ENCODE assay signal across 2 cellular contexts in genomic region chr2:20652141-20652540, GRCh38.
TF ChIP-seq lines count a peak whose summit lies in the region.

No MANE protein-coding gene starts in this region.

TF ChIP-seq in HepG2, 621 proteins besides CTCF, POLR2A, EP300 and RAD21:
- TF ChIP-seq ZNF567 (CRISPR knock-in tag; IDR thresholded peaks at IDR 0.05; ENCODE audit: borderline replicate concordance), result 0 out of 2 replicates have a peak, but pooled peaks have one; percentile 6
- TF ChIP-seq TCF7 (IDR thresholded peaks at IDR 0.05; ENCODE audit: low read depth), result no peak

TF ChIP-seq in GM12891, 5 proteins besides CTCF, POLR2A, EP300 and RAD21:
- TF ChIP-seq POU2F2 (IDR thresholded peaks at IDR 0.05; ENCODE audit: low read depth, low read length) (no peak), POLR2AphosphoS5 (IDR thresholded peaks at IDR 0.05; ENCODE audit: low read depth, low read length) (no peak), PAX5 (IDR thresholded peaks at IDR 0.05; ENCODE audit: insufficient read depth, low read length, severe bottlenecking) (no peak), TAF1 (IDR thresholded peaks at IDR 0.05; ENCODE audit: low read depth, low read length) (no peak), SPI1 (IDR thresholded peaks at IDR 0.05; ENCODE audit: low read depth, low read length) (no peak)
